13 cellular contexts compared by ENCODE assay signal in the genomic region with DNA sequence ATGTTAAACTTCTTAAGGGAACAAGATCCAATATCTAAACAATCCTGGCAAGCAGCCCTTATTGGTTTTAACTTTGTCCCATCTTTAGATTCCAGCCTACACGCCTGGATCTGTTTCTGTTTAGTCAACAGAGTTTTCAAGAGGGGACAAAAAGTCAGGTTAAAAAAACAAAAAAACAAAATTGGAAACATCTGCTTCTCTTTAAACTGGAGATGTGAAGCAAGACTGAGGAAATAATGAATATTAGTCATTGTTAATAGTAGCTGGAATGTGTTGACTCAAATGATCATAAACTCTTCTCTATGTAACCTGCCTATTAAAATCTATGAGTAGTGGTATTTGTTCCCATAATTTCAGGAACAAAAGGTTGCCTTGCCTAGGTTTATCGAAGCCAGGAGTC. TPM values are rescaled to one million over a fixed set of nuclear protein-coding genes. Genes with fewer than 3 reads are reported as not detected.
DNase-seq lines count a peak whose midpoint lies in the region; TF ChIP-seq lines count a peak whose summit lies in the region.
"Had no signal": no experiment of that assay in that cellular context is flagged by ENCODE, and none has a peak within 500 bp of the region (broad histone marks: within the 10 kb centered on the region; RNA-seq: fewer than 3 reads in every experiment).

No MANE protein-coding gene starts in this region.

- no peaks in the 10 kb centered on the region for H3K9me3 Mint-ChIP-seq in activated T-helper 1 cell treated with anti-CD3 and anti-CD28 coated beads, Interleukin-12 subunit alpha, Interleukin-12 subunit beta, Interleukin-2, Interleukin-4 antibody, amounts not matched to agents 30 ng/mL and 10 ng/mL and 1 ng/mL, durations not matched to agents 14 hours and 24 hours and 36 hours
- H3K9me3 Mint-ChIP-seq: activated naive CD8-positive, alpha-beta T cell treated with anti-CD3 and anti-CD28 coated beads for 36 hours had no signal

- no peak overlapping the region for H3K4me3 ChIP-seq in thyroid gland (replicated peaks in 1 of 3)
- H3K4me3 ChIP-seq: SJCRH30 had no signal

- H3K27ac ChIP-seq in thyroid gland, result peak overlapping the region; percentile 55 to 64 (median 58)
- H3K27ac ChIP-seq: SJCRH30 had no signal

- no peaks in the 10 kb centered on the region for H3K27me3 ChIP-seq in thyroid gland
- H3K27me3 ChIP-seq: SJCRH30 had no signal

- H3K36me3 ChIP-seq in thyroid gland, result peaks cover 0 to 3% of the 10 kb centered on the region in 2 donors
- H3K36me3 ChIP-seq: SJCRH30 had no signal

- H3K4me1 ChIP-seq in thyroid gland, result peaks cover 0 to 4% of the 10 kb centered on the region in 2 donors
- H3K4me1 ChIP-seq: SJCRH30 had no signal

- no peak for TF ChIP-seq POLR2A in thyroid gland (IDR thresholded peaks at IDR 0.05)

- H3K27me3 Mint-ChIP-seq in activated T-helper 1 cell treated with anti-CD3 and anti-CD28 coated beads, Interleukin-12 subunit alpha, Interleukin-12 subunit beta, Interleukin-2, Interleukin-4 antibody, amounts not matched to agents 30 ng/mL and 10 ng/mL and 1 ng/mL, durations not matched to agents 14 hours and 24 hours and 36 hours (ENCODE audit: insufficient read depth), result peaks cover 3% of the 10 kb centered on the region
- H3K27me3 Mint-ChIP-seq: activated naive CD8-positive, alpha-beta T cell treated with anti-CD3 and anti-CD28 coated beads for 36 hours had no signal

- no peaks in the 10 kb centered on the region for H3K36me3 Mint-ChIP-seq in activated T-helper 1 cell treated with anti-CD3 and anti-CD28 coated beads, Interleukin-12 subunit alpha, Interleukin-12 subunit beta, Interleukin-2, Interleukin-4 antibody, amounts not matched to agents 30 ng/mL and 10 ng/mL and 1 ng/mL, durations not matched to agents 14 hours and 24 hours and 36 hours (ENCODE audit: low read depth)
- H3K36me3 Mint-ChIP-seq: activated naive CD8-positive, alpha-beta T cell treated with anti-CD3 and anti-CD28 coated beads for 36 hours had no signal

- 68 to 79% methylated on average over 2 of the region's 2 CpGs for WGBS in thyroid gland, 2 donors

- DNase-seq in M059J (ENCODE audit: low read depth) (peak; percentile 65), epidermal melanocyte (ENCODE audit: insufficient read length, low spot score) (peak; percentile 48), lung microvascular endothelial cell (ENCODE audit: low read depth in 2 of 2) (peak; percentile 76 to 79), thyroid gland (no peak), NCI-H345 (lab: John Stamatoyannopoulos, UW) (no peak), NK-92 (lab: John Stamatoyannopoulos, UW; ENCODE audit: unreplicated experiment) (no peak)
- DNase-seq in stimulated activated CD4-positive, alpha-beta T cell treated with anti-CD3 and anti-CD28 coated beads, Interleukin-15, amount 100 ng/mL, for 24 hours, result no peak
- no peak for DNase-seq in activated T-helper 1 cell treated with anti-CD3 and anti-CD28 coated beads, Interleukin-12 subunit alpha, Interleukin-12 subunit beta, Interleukin-2, Interleukin-4 antibody, amounts not matched to agents 30 ng/mL and 10 ng/mL and 1 ng/mL, durations not matched to agents 14 hours and 24 hours and 36 hours (ENCODE audit: low spot score)
- DNase-seq: activated CD4-positive, alpha-beta T cell treated with anti-CD3 and anti-CD28 coated beads, Interleukin-2, amount 50 U/mL, for 48 hours; activated naive CD8-positive, alpha-beta T cell treated with anti-CD3 and anti-CD28 coated beads for 36 hours; DMS53; erythroblast; SJCRH30 had no signal

- H3K4me3 Mint-ChIP-seq in activated T-helper 1 cell treated with anti-CD3 and anti-CD28 coated beads, Interleukin-12 subunit alpha, Interleukin-12 subunit beta, Interleukin-2, Interleukin-4 antibody, amounts not matched to agents 30 ng/mL and 10 ng/mL and 1 ng/mL, durations not matched to agents 14 hours and 24 hours and 36 hours, result no peak overlapping the region
- H3K4me3 Mint-ChIP-seq: activated naive CD8-positive, alpha-beta T cell treated with anti-CD3 and anti-CD28 coated beads for 36 hours had no signal

- H3K4me1 Mint-ChIP-seq in activated T-helper 1 cell treated with anti-CD3 and anti-CD28 coated beads, Interleukin-12 subunit alpha, Interleukin-12 subunit beta, Interleukin-2, Interleukin-4 antibody, amounts not matched to agents 30 ng/mL and 10 ng/mL and 1 ng/mL, durations not matched to agents 14 hours and 24 hours and 36 hours (ENCODE audit: low read depth), result no peaks in the 10 kb centered on the region
- H3K4me1 Mint-ChIP-seq: activated naive CD8-positive, alpha-beta T cell treated with anti-CD3 and anti-CD28 coated beads for 36 hours had no signal

- intact Hi-C loops in thyroid gland (cut with DNase I), result no loop called here
- intact Hi-C loops in activated T-helper 1 cell treated with anti-CD3 and anti-CD28 coated beads, Interleukin-12 subunit alpha, Interleukin-12 subunit beta, Interleukin-2, Interleukin-4 antibody, amounts not matched to agents 30 ng/mL and 10 ng/mL and 1 ng/mL, durations not matched to agents 14 hours and 24 hours and 36 hours (cut with micrococcal nuclease), result no loop called here

- no peak overlapping the region for H3K27ac Mint-ChIP-seq in activated T-helper 1 cell treated with anti-CD3 and anti-CD28 coated beads, Interleukin-12 subunit alpha, Interleukin-12 subunit beta, Interleukin-2, Interleukin-4 antibody, amounts not matched to agents 30 ng/mL and 10 ng/mL and 1 ng/mL, durations not matched to agents 14 hours and 24 hours and 36 hours
- H3K27ac Mint-ChIP-seq: activated naive CD8-positive, alpha-beta T cell treated with anti-CD3 and anti-CD28 coated beads for 36 hours had no signal

- no peaks in the 10 kb centered on the region for H3K9me3 ChIP-seq in thyroid gland
- H3K9me3 ChIP-seq: SJCRH30 had no signal

- no peak for TF ChIP-seq CTCF in thyroid gland (IDR thresholded peaks at IDR 0.05)

RNA-seq across cellular contexts. Expression of a gene that starts 55.0 kb away (rescaled TPM):
- total RNA-seq in M059J (2014; rRNA removed; shearing (Covaris generic)), result 33.1 and 60.4 TPM in 2 replicates
- total RNA-seq in lung microvascular endothelial cell, result 131 and 178 TPM in 2 replicates
- total RNA-seq in thyroid gland, result 10 to 100 TPM; 27.8 to 91.8 (median 69.4) TPM
- 0.44 and 0.65 TPM in 2 replicates for total RNA-seq in activated T-helper 1 cell treated with anti-CD3 and anti-CD28 coated beads, Interleukin-12 subunit alpha, Interleukin-12 subunit beta, Interleukin-2, Interleukin-4 antibody, amounts not matched to agents 30 ng/mL and 10 ng/mL and 1 ng/mL, durations not matched to agents 14 hours and 24 hours and 36 hours

Comparison
In these comparisons a context has a peak if more than half of its experiments do, and no peak if none do; other contexts are left out.
1. DNase-seq: peak in M059J (single experiment), epidermal melanocyte (single experiment) and lung microvascular endothelial cell (2 of 2); none in thyroid gland (0 of 2), NCI-H345 (single experiment), stimulated activated CD4-positive, alpha-beta T cell treated with anti-CD3 and anti-CD28 coated beads, Interleukin-15, amount 100 ng/mL, for 24 hours (single experiment), NK-92 (single experiment) and activated T-helper 1 cell treated with anti-CD3 and anti-CD28 coated beads, Interleukin-12 subunit alpha, Interleukin-12 subunit beta, Interleukin-2, Interleukin-4 antibody, amounts not matched to agents 30 ng/mL and 10 ng/mL and 1 ng/mL, durations not matched to agents 14 hours and 24 hours and 36 hours (single experiment).
2. RNA of a gene that starts 55.0 kb away (total RNA-seq): 131 to 178 TPM in lung microvascular endothelial cell, 27.8 to 91.8 TPM in thyroid gland and 33.1 to 60.4 TPM in M059J; 0.44 to 0.65 TPM in activated T-helper 1 cell treated with anti-CD3 and anti-CD28 coated beads, Interleukin-12 subunit alpha, Interleukin-12 subunit beta, Interleukin-2, Interleukin-4 antibody, amounts not matched to agents 30 ng/mL and 10 ng/mL and 1 ng/mL, durations not matched to agents 14 hours and 24 hours and 36 hours; every median in the first group is over 10 times any median in the second.